In the genomic region with DNA sequence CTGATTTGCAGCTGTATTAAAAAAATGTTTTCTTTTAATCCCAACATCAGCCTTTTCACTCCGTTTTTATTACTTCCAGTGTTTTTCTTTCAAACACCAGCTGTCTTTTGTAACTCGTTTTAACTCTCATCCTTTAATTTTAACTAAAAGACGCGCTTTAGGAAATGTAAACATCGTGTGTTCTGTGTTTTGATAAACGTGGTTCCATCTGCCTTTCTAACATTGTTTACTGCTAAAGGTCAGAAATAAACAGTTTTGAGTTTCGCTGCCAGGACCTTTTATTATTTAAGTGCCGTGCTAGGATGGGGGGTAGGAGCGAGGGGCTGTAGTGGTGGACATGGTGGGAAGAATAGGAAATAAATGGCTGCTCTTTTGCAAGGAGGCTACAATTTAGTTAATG, we compare ENCODE assay signal across 7 cellular contexts. TPM values are rescaled to one million over a fixed set of nuclear protein-coding genes. Genes with fewer than 3 reads are reported as not detected.
DNase-seq lines count a peak whose midpoint lies in the region; ATAC-seq and TF ChIP-seq lines count a peak whose summit lies in the region.

No MANE protein-coding gene starts in this region.

- ATAC-seq in HG03039 (IDR thresholded peaks at IDR 0.05; ENCODE audit: unreplicated experiment) = no peak
- no peak for ATAC-seq in GM21515 (IDR thresholded peaks at IDR 0.05; ENCODE audit: unreplicated experiment)

- POLR2A ChIA-PET in HEK293T (lab: Yijun Ruan, JAX) = interaction anchor here (0.6 to 1.1 kb wide), 11 partner anchors 9 to 598 kb away, joined by 3 to 7 read pairs (median 4); no protein-coding TSS in a partner anchor

- H3K27ac ChIP-seq in WERI-Rb-1 = no peak overlapping the region
- peak overlapping the region; percentile 90 for H3K27ac ChIP-seq in smooth muscle cell (ENCODE audit: low read depth)

- H3K4me3 ChIP-seq in WERI-Rb-1 (ENCODE audit: low read depth, low read length) = peak overlapping the region; percentile 74
- peak overlapping the region; percentile 69 for H3K4me3 ChIP-seq in smooth muscle cell

- H3K79me2 ChIP-seq in smooth muscle cell (ENCODE audit: low read depth) = peaks cover 51% of the 10 kb centered on the region

- H3F3A ChIP-seq in smooth muscle cell (ENCODE audit: low read depth) = no peaks in the 10 kb centered on the region

- H3K4me2 ChIP-seq in smooth muscle cell = peak overlapping the region; percentile 96

- DNase-seq in HEK293T (ENCODE audit: extremely low spot score) (peak; percentile 6), WERI-Rb-1 (no peak), germinal center (ENCODE audit: low spot score) (peak; percentile 9), smooth muscle cell (lab: John Stamatoyannopoulos, UW; ENCODE audit: unreplicated experiment) (no peak), NCI-H1417 (lab: John Stamatoyannopoulos, UW) (no peak)

- H3K9me3 ChIP-seq in WERI-Rb-1 (ENCODE audit: severe bottlenecking) = no peaks in the 10 kb centered on the region
- no peaks in the 10 kb centered on the region for H3K9me3 ChIP-seq in smooth muscle cell (replicated peaks; ENCODE audit: low read depth)

- H3K36me3 ChIP-seq in WERI-Rb-1 (peaks cover 42% of the 10 kb centered on the region), smooth muscle cell (ENCODE audit: low read depth) (no peaks in the 10 kb centered on the region)

- H3K4me1 ChIP-seq in smooth muscle cell (ENCODE audit: low read depth) = peaks cover 20% of the 10 kb centered on the region

- CTCF ChIA-PET in HEK293T (lab: Yijun Ruan, JAX) = interaction anchor here (0.6 to 3.4 kb wide), 3 partner anchors 173 to 267 kb away, joined by 4 to 15 read pairs (median 4); no protein-coding TSS in a partner anchor

- 8% methylated on average over 9 of the region's 9 CpGs for WGBS in smooth muscle cell (ENCODE audit: low lambda C conversion rate)

- H4K20me1 ChIP-seq in smooth muscle cell (ENCODE audit: low read depth) = peaks cover 5% of the 10 kb centered on the region

- TF ChIP-seq CTCF in WERI-Rb-1 (IDR thresholded peaks at IDR 0.05; ENCODE audit: low read depth, low read length) = no peak
- no peak for TF ChIP-seq CTCF in smooth muscle cell (IDR thresholded peaks at IDR 0.05; ENCODE audit: borderline replicate concordance, insufficient read depth, poor library complexity, severe bottlenecking)

- no peaks in the 10 kb centered on the region for H3K27me3 ChIP-seq in WERI-Rb-1 (ENCODE audit: insufficient read depth, low read depth, severe bottlenecking)
- H3K27me3 ChIP-seq in smooth muscle cell (ENCODE audit: low read depth) = no peaks in the 10 kb centered on the region

- peak overlapping the region; percentile 77 for H3K9ac ChIP-seq in smooth muscle cell (ENCODE audit: low read depth)

- peak overlapping the region; percentile 85 for H2AFZ ChIP-seq in smooth muscle cell (ENCODE audit: low read depth)

TF ChIP-seq in HEK293T, 16 proteins besides CTCF, POLR2A, EP300 and RAD21:
- TF ChIP-seq CTBP1 (IDR thresholded peaks at IDR 0.05; ENCODE audit: borderline replicate concordance) (no peak), ARNT (IDR thresholded peaks at IDR 0.05) (no peak), L3MBTL2 (conservative IDR thresholded peaks at IDR 0.05) (no peak), SUZ12 (IDR thresholded peaks at IDR 0.05) (no peak), BHLHE40 (IDR thresholded peaks at IDR 0.05; ENCODE audit: borderline replicate concordance) (no peak), SP1 (IDR thresholded peaks at IDR 0.05) (no peak), HDGF (IDR thresholded peaks at IDR 0.05; ENCODE audit: borderline replicate concordance) (no peak), LEF1 (IDR thresholded peaks at IDR 0.05; ENCODE audit: borderline replicate concordance) (no peak), ELF4 (IDR thresholded peaks at IDR 0.05) (no peak), FOXA1 (IDR thresholded peaks at IDR 0.05) (no peak), NFRKB (IDR thresholded peaks at IDR 0.05) (no peak), TARDBP (IDR thresholded peaks at IDR 0.05) (no peak), FOXM1 (IDR thresholded peaks at IDR 0.05; ENCODE audit: borderline replicate concordance) (no peak), FOXK2 (IDR thresholded peaks at IDR 0.05) (no peak), ZNF384 (IDR thresholded peaks at IDR 0.05) (no peak)
- TF ChIP-seq, protein P1, sequence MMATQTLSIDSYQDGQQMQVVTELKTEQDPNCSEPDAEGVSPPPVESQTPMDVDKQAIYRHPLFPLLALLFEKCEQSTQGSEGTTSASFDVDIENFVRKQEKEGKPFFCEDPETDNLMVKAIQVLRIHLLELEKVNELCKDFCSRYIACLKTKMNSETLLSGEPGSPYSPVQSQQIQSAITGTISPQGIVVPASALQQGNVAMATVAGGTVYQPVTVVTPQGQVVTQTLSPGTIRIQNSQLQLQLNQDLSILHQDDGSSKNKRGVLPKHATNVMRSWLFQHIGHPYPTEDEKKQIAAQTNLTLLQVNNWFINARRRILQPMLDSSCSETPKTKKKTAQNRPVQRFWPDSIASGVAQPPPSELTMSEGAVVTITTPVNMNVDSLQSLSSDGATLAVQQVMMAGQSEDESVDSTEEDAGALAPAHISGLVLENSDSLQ (IDR thresholded peaks at IDR 0.05) = no peak

RNA-seq across cellular contexts. Expression of gene N4BP2, which starts 1.5 kb away (rescaled TPM):
- 40.0 and 40.6 TPM in 2 replicates for total RNA-seq in smooth muscle cell
- polyA plus RNA-seq in smooth muscle cell = 9.0 and 9.2 TPM in 2 replicates

Comparison
In these comparisons a context has a peak if more than half of its experiments do, and no peak if none do; other contexts are left out.
1. DNase-seq: peak in HEK293T (single experiment) and germinal center (single experiment); none in WERI-Rb-1 (single experiment), smooth muscle cell (single experiment) and NCI-H1417 (0 of 3).